ENCODE assay signal across 1 cellular context in the genomic region with DNA sequence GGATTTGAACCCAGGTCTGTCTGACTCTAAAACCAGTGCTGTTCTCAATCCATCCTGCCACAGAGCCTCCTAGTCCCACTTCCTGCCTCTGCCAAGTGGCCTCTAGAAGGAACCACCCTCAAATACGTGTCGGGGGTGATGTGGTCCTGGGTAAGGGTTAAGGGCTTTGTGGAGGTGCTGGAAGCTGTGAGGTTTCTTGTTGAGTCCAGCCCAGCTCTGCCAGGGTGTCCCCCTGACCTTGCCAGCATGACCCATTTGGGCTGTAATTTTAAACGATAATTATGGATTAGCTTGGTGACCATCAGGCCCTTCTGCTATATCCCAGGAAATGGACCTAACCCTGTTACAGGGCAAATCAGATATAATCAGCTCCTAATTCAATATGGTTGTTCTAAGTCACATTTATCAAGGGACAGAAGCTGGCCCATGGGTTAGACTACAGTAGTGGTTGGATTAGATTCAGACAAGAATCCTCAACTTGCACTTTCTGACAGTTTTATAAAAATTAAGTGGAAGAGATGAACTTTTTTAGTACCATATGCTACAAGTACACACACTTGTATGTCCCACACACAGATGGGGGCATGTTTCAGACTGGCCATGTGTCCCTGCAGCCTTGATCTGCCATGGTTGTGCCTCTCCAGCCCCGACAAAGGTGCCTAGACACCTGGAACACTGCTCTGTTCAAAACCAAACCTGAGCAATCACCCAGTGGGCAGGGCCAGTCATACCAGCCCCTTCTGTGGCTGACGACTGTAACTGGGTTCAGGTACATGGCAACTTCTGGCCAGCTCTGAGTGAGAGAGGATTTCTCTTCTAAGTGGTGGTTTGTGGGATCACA.
TF ChIP-seq lines count a peak whose summit lies in the region.

No MANE protein-coding gene starts in this region.

TF ChIP-seq in K562, 482 proteins besides CTCF, POLR2A, EP300 and RAD21:
- TF ChIP-seq ZNF830 (CRISPR knock-in tag; IDR thresholded peaks at IDR 0.05) (no peak), MEF2A (IDR thresholded peaks at IDR 0.05; ENCODE audit: control insufficient read depth, low read depth, low read length) (no peak), ZNF143 (CRISPR knock-in tag; IDR thresholded peaks at IDR 0.05) (no peak), NFE2 (IDR thresholded peaks at IDR 0.05; ENCODE audit: low read depth) (no peak), ZNF584 (CRISPR knock-in tag; IDR thresholded peaks at IDR 0.05; ENCODE audit: low read depth) (peak; percentile 23; the same call in 1 of the 2 replicates), MCM5 (IDR thresholded peaks at IDR 0.05; ENCODE audit: low read depth) (no peak), ZNF699 (CRISPR knock-in tag; IDR thresholded peaks at IDR 0.05; ENCODE audit: insufficient replicate concordance) (no peak), DMBX1 (CRISPR knock-in tag; IDR thresholded peaks at IDR 0.05; ENCODE audit: borderline replicate concordance) (no peak), RBM39 (optimal IDR thresholded peaks at IDR 0.05; ENCODE audit: low read depth, low read length) (no peak), GATA2 (CRISPR knock-in tag; IDR thresholded peaks at IDR 0.05) (no peak), KDM5B (IDR thresholded peaks at IDR 0.05; ENCODE audit: insufficient replicate concordance, low read depth, low read length) (no peak), ZNF79 (CRISPR knock-in tag; IDR thresholded peaks at IDR 0.05; ENCODE audit: low read depth) (no peak), PCBP2 (IDR thresholded peaks at IDR 0.05; ENCODE audit: low read depth, low read length, poor library complexity, severe bottlenecking) (no peak), ZKSCAN3 (CRISPR knock-in tag; IDR thresholded peaks at IDR 0.05) (no peak), FOXM1 (IDR thresholded peaks at IDR 0.05; ENCODE audit: low read depth) (no peak), FOXM1 (CRISPR knock-in tag; IDR thresholded peaks at IDR 0.05; ENCODE audit: low read depth) (no peak), ZNF354B (CRISPR knock-in tag; IDR thresholded peaks at IDR 0.05) (no peak)
- TF ChIP-seq, protein P1, sequence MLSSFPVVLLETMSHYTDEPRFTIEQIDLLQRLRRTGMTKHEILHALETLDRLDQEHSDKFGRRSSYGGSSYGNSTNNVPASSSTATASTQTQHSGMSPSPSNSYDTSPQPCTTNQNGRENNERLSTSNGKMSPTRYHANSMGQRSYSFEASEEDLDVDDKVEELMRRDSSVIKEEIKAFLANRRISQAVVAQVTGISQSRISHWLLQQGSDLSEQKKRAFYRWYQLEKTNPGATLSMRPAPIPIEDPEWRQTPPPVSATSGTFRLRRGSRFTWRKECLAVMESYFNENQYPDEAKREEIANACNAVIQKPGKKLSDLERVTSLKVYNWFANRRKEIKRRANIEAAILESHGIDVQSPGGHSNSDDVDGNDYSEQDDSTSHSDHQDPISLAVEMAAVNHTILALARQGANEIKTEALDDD (IDR thresholded peaks at IDR 0.05) = no peak
- TF ChIP-seq, protein P2, sequence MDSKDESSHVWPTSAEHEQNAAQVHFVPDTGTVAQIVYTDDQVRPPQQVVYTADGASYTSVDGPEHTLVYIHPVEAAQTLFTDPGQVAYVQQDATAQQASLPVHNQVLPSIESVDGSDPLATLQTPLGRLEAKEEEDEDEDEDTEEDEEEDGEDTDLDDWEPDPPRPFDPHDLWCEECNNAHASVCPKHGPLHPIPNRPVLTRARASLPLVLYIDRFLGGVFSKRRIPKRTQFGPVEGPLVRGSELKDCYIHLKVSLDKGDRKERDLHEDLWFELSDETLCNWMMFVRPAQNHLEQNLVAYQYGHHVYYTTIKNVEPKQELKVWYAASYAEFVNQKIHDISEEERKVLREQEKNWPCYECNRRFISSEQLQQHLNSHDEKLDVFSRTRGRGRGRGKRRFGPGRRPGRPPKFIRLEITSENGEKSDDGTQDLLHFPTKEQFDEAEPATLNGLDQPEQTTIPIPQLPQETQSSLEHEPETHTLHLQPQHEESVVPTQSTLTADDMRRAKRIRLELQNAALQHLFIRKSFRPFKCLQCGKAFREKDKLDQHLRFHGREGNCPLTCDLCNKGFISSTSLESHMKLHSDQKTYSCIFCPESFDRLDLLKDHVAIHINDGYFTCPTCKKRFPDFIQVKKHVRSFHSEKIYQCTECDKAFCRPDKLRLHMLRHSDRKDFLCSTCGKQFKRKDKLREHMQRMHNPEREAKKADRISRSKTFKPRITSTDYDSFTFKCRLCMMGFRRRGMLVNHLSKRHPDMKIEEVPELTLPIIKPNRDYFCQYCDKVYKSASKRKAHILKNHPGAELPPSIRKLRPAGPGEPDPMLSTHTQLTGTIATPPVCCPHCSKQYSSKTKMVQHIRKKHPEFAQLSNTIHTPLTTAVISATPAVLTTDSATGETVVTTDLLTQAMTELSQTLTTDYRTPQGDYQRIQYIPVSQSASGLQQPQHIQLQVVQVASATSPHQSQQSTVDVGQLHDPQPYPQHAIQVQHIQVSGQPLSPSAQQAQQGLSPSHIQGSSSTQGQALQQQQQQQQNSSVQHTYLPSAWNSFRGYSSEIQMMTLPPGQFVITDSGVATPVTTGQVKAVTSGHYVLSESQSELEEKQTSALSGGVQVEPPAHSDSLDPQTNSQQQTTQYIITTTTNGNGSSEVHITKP (IDR thresholded peaks at IDR 0.05; ENCODE audit: partially characterized antibody) = peak; percentile 78
- TF ChIP-seq, protein P3, sequence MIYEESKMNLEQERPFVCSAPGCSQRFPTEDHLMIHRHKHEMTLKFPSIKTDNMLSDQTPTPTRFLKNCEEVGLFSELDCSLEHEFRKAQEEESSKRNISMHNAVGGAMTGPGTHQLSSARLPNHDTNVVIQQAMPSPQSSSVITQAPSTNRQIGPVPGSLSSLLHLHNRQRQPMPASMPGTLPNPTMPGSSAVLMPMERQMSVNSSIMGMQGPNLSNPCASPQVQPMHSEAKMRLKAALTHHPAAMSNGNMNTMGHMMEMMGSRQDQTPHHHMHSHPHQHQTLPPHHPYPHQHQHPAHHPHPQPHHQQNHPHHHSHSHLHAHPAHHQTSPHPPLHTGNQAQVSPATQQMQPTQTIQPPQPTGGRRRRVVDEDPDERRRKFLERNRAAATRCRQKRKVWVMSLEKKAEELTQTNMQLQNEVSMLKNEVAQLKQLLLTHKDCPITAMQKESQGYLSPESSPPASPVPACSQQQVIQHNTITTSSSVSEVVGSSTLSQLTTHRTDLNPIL (CRISPR knock-in tag; IDR thresholded peaks at IDR 0.05) = no peak
- TF ChIP-seq, protein P4, sequence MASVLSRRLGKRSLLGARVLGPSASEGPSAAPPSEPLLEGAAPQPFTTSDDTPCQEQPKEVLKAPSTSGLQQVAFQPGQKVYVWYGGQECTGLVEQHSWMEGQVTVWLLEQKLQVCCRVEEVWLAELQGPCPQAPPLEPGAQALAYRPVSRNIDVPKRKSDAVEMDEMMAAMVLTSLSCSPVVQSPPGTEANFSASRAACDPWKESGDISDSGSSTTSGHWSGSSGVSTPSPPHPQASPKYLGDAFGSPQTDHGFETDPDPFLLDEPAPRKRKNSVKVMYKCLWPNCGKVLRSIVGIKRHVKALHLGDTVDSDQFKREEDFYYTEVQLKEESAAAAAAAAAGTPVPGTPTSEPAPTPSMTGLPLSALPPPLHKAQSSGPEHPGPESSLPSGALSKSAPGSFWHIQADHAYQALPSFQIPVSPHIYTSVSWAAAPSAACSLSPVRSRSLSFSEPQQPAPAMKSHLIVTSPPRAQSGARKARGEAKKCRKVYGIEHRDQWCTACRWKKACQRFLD (CRISPR knock-in tag; IDR thresholded peaks at IDR 0.05) = 0 out of 2 replicates have a peak, but pooled peaks have one; percentile 39
